Comparison of ENCODE assay signal across 23 cellular contexts in the genomic region with DNA sequence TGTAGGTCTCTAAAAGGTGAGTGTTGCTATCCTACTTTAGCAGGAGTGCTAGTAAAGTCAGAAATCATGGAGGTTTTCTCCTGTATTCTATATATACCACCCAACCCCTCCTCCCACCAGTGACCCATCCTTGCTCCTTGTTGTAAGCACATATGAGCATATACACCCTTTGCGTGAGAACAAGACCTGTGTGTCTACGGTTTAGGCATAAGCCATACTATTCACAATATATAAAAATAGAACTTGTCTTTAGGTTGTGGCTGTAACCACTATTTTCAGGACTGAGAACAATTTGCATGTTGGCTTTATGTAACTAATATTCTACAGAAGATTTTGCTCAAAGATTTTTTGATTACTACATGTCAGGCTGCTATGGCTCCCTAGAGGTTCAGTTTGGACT. TPM values are rescaled to one million over a fixed set of nuclear protein-coding genes. Genes with fewer than 3 reads are reported as not detected.
DNase-seq lines count a peak whose midpoint lies in the region; ATAC-seq lines count a peak whose summit lies in the region.
"Had no signal": no experiment of that assay in that cellular context is flagged by ENCODE, and none has a peak within 500 bp of the region (broad histone marks: within the 10 kb centered on the region; RNA-seq: fewer than 3 reads in every experiment).

No MANE protein-coding gene starts in this region.

- CTCF ChIA-PET in naive thymus-derived CD4-positive, alpha-beta T cell (lab: Charles Lee) = no interaction called here
- CTCF ChIA-PET in activated naive CD4-positive, alpha-beta T cell treated with anti-CD3 and anti-CD28 coated beads, Interleukin-2, amount 10 ng/mL, durations not matched to agents 7 days and 5 days (lab: Charles Lee) = no interaction called here

- DNase-seq in naive thymus-derived CD4-positive, alpha-beta T cell = no peak
- no peak for DNase-seq in stimulated activated effector memory CD8-positive, alpha-beta T cell treated with anti-CD3 and anti-CD28 coated beads, Interleukin-12 subunit alpha, Interleukin-12 subunit beta, amount 100 ng/mL, for 72 hours (ENCODE audit: low spot score in 2 of 2)
- DNase-seq in activated naive CD4-positive, alpha-beta T cell treated with anti-CD3 and anti-CD28 coated beads, Interleukin-2, amount 10 ng/mL, durations not matched to agents 7 days and 5 days = no peak
- DNase-seq: ACHN; amniotic stem cell; central memory CD4-positive, alpha-beta T cell; DMS79; hippocampal formation; kidney glomerular epithelial cell; NCI-H1694 treated with DMSO at 0.1 percent for 48 hours; nephron progenitor cell; T-helper 1 cell had no signal

- ATAC-seq in GM18498 (IDR thresholded peaks at IDR 0.05; ENCODE audit: unreplicated experiment) (peak; percentile 81), GM21367 (IDR thresholded peaks at IDR 0.05; ENCODE audit: unreplicated experiment) (peak; percentile 52), HG02884 (IDR thresholded peaks at IDR 0.05; ENCODE audit: unreplicated experiment) (peak; percentile 72), HG03571 (IDR thresholded peaks at IDR 0.05; ENCODE audit: unreplicated experiment) (peak; percentile 49), HG02973 (IDR thresholded peaks at IDR 0.05; ENCODE audit: unreplicated experiment) (no peak)
- no peak for ATAC-seq in naive thymus-derived CD4-positive, alpha-beta T cell
- ATAC-seq in stimulated activated effector memory CD8-positive, alpha-beta T cell treated with anti-CD3 and anti-CD28 coated beads, Interleukin-12 subunit alpha, Interleukin-12 subunit beta, amount 100 ng/mL, for 72 hours = no peak
- ATAC-seq: Right ventricle myocardium inferior; stimulated activated memory B cell treated with anti-CD40 and anti-IgM and Interleukin-4, amounts not matched to agents 10 μg/mL and 1 μg/mL and 100 μg/mL, for 72 hours; WTC11 had no signal

- peaks cover 0 to 41% (median 8%) of the 10 kb centered on the region in 5 donors for H3K36me3 Mint-ChIP-seq in naive thymus-derived CD4-positive, alpha-beta T cell
- peaks cover 88% of the 10 kb centered on the region for H3K36me3 Mint-ChIP-seq in stimulated activated effector memory CD8-positive, alpha-beta T cell treated with anti-CD3 and anti-CD28 coated beads, Interleukin-12 subunit alpha, Interleukin-12 subunit beta, amount 100 ng/mL, for 72 hours
- peaks cover 22% of the 10 kb centered on the region for H3K36me3 Mint-ChIP-seq in activated naive CD4-positive, alpha-beta T cell treated with anti-CD3 and anti-CD28 coated beads, Interleukin-2, amount 10 ng/mL, durations not matched to agents 7 days and 5 days
- H3K36me3 Mint-ChIP-seq: WTC11 had no signal

- no peaks in the 10 kb centered on the region for H3K4me1 ChIP-seq in naive thymus-derived CD4-positive, alpha-beta T cell (ENCODE audit: control insufficient read depth in 2 of 2, insufficient read depth in 2 of 2, low read length in 2 of 2)

- intact Hi-C loops in naive thymus-derived CD4-positive, alpha-beta T cell (cut with micrococcal nuclease) = loop anchor here in 1 of 2 donors (5.0 kb wide), 1 partner anchor 62 kb away; a partner anchor contains a TSS

- H3K27me3 ChIP-seq in naive thymus-derived CD4-positive, alpha-beta T cell (ENCODE audit: control insufficient read depth in 2 of 2, insufficient read depth in 2 of 2, low read length in 2 of 2) = no peaks in the 10 kb centered on the region

- H3K9me3 ChIP-seq in naive thymus-derived CD4-positive, alpha-beta T cell (ENCODE audit: control insufficient read depth in 2 of 3, low read length in 3 of 3) = no peaks in the 10 kb centered on the region

- H3K4me3 Mint-ChIP-seq in naive thymus-derived CD4-positive, alpha-beta T cell = no peak overlapping the region
- no peak overlapping the region for H3K4me3 Mint-ChIP-seq in stimulated activated effector memory CD8-positive, alpha-beta T cell treated with anti-CD3 and anti-CD28 coated beads, Interleukin-12 subunit alpha, Interleukin-12 subunit beta, amount 100 ng/mL, for 72 hours
- H3K4me3 Mint-ChIP-seq in activated naive CD4-positive, alpha-beta T cell treated with anti-CD3 and anti-CD28 coated beads, Interleukin-2, amount 10 ng/mL, durations not matched to agents 7 days and 5 days = no peak overlapping the region
- H3K4me3 Mint-ChIP-seq: nephron progenitor cell; stimulated activated memory B cell treated with anti-CD40 and anti-IgM and Interleukin-4, amounts not matched to agents 10 μg/mL and 1 μg/mL and 100 μg/mL, for 72 hours; WTC11 had no signal

- no peak overlapping the region for H3K4me3 ChIP-seq in naive thymus-derived CD4-positive, alpha-beta T cell (ENCODE audit: low read length)
- H3K4me3 ChIP-seq: skin epidermis had no signal

- H3K4me1 Mint-ChIP-seq in naive thymus-derived CD4-positive, alpha-beta T cell = peaks cover 0 to 7% (median 0%) of the 10 kb centered on the region in 7 donors
- H3K4me1 Mint-ChIP-seq in stimulated activated effector memory CD8-positive, alpha-beta T cell treated with anti-CD3 and anti-CD28 coated beads, Interleukin-12 subunit alpha, Interleukin-12 subunit beta, amount 100 ng/mL, for 72 hours = peaks cover 9% of the 10 kb centered on the region
- no peaks in the 10 kb centered on the region for H3K4me1 Mint-ChIP-seq in activated naive CD4-positive, alpha-beta T cell treated with anti-CD3 and anti-CD28 coated beads, Interleukin-2, amount 10 ng/mL, durations not matched to agents 7 days and 5 days
- H3K4me1 Mint-ChIP-seq: stimulated activated memory B cell treated with anti-CD40 and anti-IgM and Interleukin-4, amounts not matched to agents 10 μg/mL and 1 μg/mL and 100 μg/mL, for 72 hours; WTC11 had no signal

- POLR2A ChIA-PET in naive thymus-derived CD4-positive, alpha-beta T cell (lab: Charles Lee) = interaction anchor here (0.6 to 1.6 kb wide), 3 partner anchors 9 to 134 kb away, joined by 3 to 9 read pairs (median 3); no protein-coding TSS in a partner anchor

- no peak overlapping the region for H3K27ac ChIP-seq in naive thymus-derived CD4-positive, alpha-beta T cell (ENCODE audit: low read depth, low read length)
- H3K27ac ChIP-seq: skin epidermis had no signal

- peak overlapping the region in 1 of 9 donors; percentile 10 for H3K27ac Mint-ChIP-seq in naive thymus-derived CD4-positive, alpha-beta T cell
- H3K27ac Mint-ChIP-seq in stimulated activated effector memory CD8-positive, alpha-beta T cell treated with anti-CD3 and anti-CD28 coated beads, Interleukin-12 subunit alpha, Interleukin-12 subunit beta, amount 100 ng/mL, for 72 hours = no peak overlapping the region
- no peak overlapping the region for H3K27ac Mint-ChIP-seq in activated naive CD4-positive, alpha-beta T cell treated with anti-CD3 and anti-CD28 coated beads, Interleukin-2, amount 10 ng/mL, durations not matched to agents 7 days and 5 days
- H3K27ac Mint-ChIP-seq: nephron progenitor cell; progenitor cell of endocrine pancreas; stimulated activated memory B cell treated with anti-CD40 and anti-IgM and Interleukin-4, amounts not matched to agents 10 μg/mL and 1 μg/mL and 100 μg/mL, for 72 hours; WTC11 had no signal

- H3K36me3 ChIP-seq in naive thymus-derived CD4-positive, alpha-beta T cell (ENCODE audit: control insufficient read depth in 2 of 3, insufficient read depth in 3 of 3, low read length in 3 of 3) = peaks cover 0 to 19% (median 0%) of the 10 kb centered on the region in 3 experiments

- H3K9me3 Mint-ChIP-seq in naive thymus-derived CD4-positive, alpha-beta T cell = no peaks in the 10 kb centered on the region
- H3K9me3 Mint-ChIP-seq in stimulated activated effector memory CD8-positive, alpha-beta T cell treated with anti-CD3 and anti-CD28 coated beads, Interleukin-12 subunit alpha, Interleukin-12 subunit beta, amount 100 ng/mL, for 72 hours = no peaks in the 10 kb centered on the region
- no peaks in the 10 kb centered on the region for H3K9me3 Mint-ChIP-seq in activated naive CD4-positive, alpha-beta T cell treated with anti-CD3 and anti-CD28 coated beads, Interleukin-2, amount 10 ng/mL, durations not matched to agents 7 days and 5 days
- H3K9me3 Mint-ChIP-seq: nephron progenitor cell; stimulated activated memory B cell treated with anti-CD40 and anti-IgM and Interleukin-4, amounts not matched to agents 10 μg/mL and 1 μg/mL and 100 μg/mL, for 72 hours; type B pancreatic cell; WTC11 had no signal

- H3K27me3 Mint-ChIP-seq in naive thymus-derived CD4-positive, alpha-beta T cell = no peaks in the 10 kb centered on the region
- no peaks in the 10 kb centered on the region for H3K27me3 Mint-ChIP-seq in activated naive CD4-positive, alpha-beta T cell treated with anti-CD3 and anti-CD28 coated beads, Interleukin-2, amount 10 ng/mL, durations not matched to agents 7 days and 5 days
- H3K27me3 Mint-ChIP-seq: progenitor cell of endocrine pancreas; stimulated activated memory B cell treated with anti-CD40 and anti-IgM and Interleukin-4, amounts not matched to agents 10 μg/mL and 1 μg/mL and 100 μg/mL, for 72 hours; type B pancreatic cell had no signal

RNA-seq across cellular contexts. Expression of a gene that starts 59.1 kb away (rescaled TPM):
- 100 to 1,000 TPM; 109 to 190 (median 127) TPM for total RNA-seq in naive thymus-derived CD4-positive, alpha-beta T cell
- polyA plus RNA-seq in naive thymus-derived CD4-positive, alpha-beta T cell = 100 to 1,000 TPM in 1 of 2 donors, 10 to 100 TPM in 1; 66.6 to 118 TPM

RNA-seq across cellular contexts. Expression of a gene that starts 59.4 kb away (rescaled TPM):
- total RNA-seq in naive thymus-derived CD4-positive, alpha-beta T cell = 10 to 100 TPM; 66.1 to 84.1 (median 70.4) TPM
- polyA plus RNA-seq in naive thymus-derived CD4-positive, alpha-beta T cell = 10 to 100 TPM; 39.7 to 53.0 TPM

Comparison
In these comparisons a context has a peak if more than half of its experiments do, and no peak if none do; other contexts are left out.
1. ATAC-seq: peak in GM18498 (single experiment), GM21367 (single experiment), HG02884 (single experiment) and HG03571 (single experiment); none in naive thymus-derived CD4-positive, alpha-beta T cell (single experiment), stimulated activated effector memory CD8-positive, alpha-beta T cell treated with anti-CD3 and anti-CD28 coated beads, Interleukin-12 subunit alpha, Interleukin-12 subunit beta, amount 100 ng/mL, for 72 hours (single experiment) and HG02973 (single experiment).